ENCODE assay signal across 20 cellular contexts in genomic region chr5:132800545-132800944, GRCh38. TPM values are rescaled to one million over a fixed set of nuclear protein-coding genes. Genes with fewer than 3 reads are reported as not detected.
"Had no signal": no experiment of that assay in that cellular context is flagged by ENCODE, and none has a peak within 500 bp of the region (broad histone marks: within the 10 kb centered on the region; RNA-seq: fewer than 3 reads in every experiment).

No MANE protein-coding gene starts in this region.

- H3K4me1 Mint-ChIP-seq: activated CD4-positive, alpha-beta T cell treated with anti-CD3 and anti-CD28 coated beads for 36 hours; activated naive CD4-positive, alpha-beta T cell treated with anti-CD3 and anti-CD28 coated beads, Interleukin-2, amount 50 U/mL, for 24 hours; immature natural killer cell; naive thymus-derived CD4-positive, alpha-beta T cell; T-helper 17 cell had no signal

- H3K36me3 Mint-ChIP-seq: activated CD4-positive, alpha-beta memory T cell treated with anti-CD3 and anti-CD28 coated beads for 36 hours; activated CD8-positive, alpha-beta memory T cell treated with anti-CD3 and anti-CD28 coated beads, Interleukin-2, amount 10 ng/mL, durations not matched to agents 7 days and 5 days; activated naive CD4-positive, alpha-beta T cell treated with anti-CD3 and anti-CD28 coated beads, Interleukin-2, amount 50 U/mL, for 24 hours; immature natural killer cell; stimulated activated naive B cell treated with anti-CD40 and anti-IgM and Interleukin-4, amounts not matched to agents 10 μg/mL and 1 μg/mL and 100 μg/mL, for 72 hours had no signal

- H3K79me2 ChIP-seq: parathyroid adenoma had no signal

- H3K36me3 ChIP-seq: adrenal gland, cardiac muscle cell, lower lobe of right lung, upper lobe of left lung, WERI-Rb-1 had no signal

- H3K9me3 ChIP-seq: adrenal gland, lower lobe of right lung, mucosa of descending colon, upper lobe of left lung had no signal

- H3K9me3 Mint-ChIP-seq: activated CD4-positive, alpha-beta memory T cell treated with anti-CD3 and anti-CD28 coated beads for 36 hours; activated naive CD4-positive, alpha-beta T cell treated with anti-CD3 and anti-CD28 coated beads, Interleukin-2, amount 50 U/mL, for 24 hours; immature natural killer cell; stimulated activated naive B cell treated with anti-CD40 and anti-IgM and Interleukin-4, amounts not matched to agents 10 μg/mL and 1 μg/mL and 100 μg/mL, for 72 hours had no signal

- DNase-seq: activated CD4-positive, alpha-beta memory T cell treated with anti-CD3 and anti-CD28 coated beads for 36 hours; activated CD4-positive, alpha-beta T cell treated with anti-CD3 and anti-CD28 coated beads for 36 hours; activated CD8-positive, alpha-beta memory T cell treated with anti-CD3 and anti-CD28 coated beads, Interleukin-2, amount 10 ng/mL, durations not matched to agents 7 days and 5 days; activated T-cell treated with anti-CD3 and anti-CD28 coated beads, Interleukin-2, amount 50 U/mL, for 1 hour; adrenal gland; immature natural killer cell; left colon; lower lobe of right lung; mucosa of descending colon; naive thymus-derived CD4-positive, alpha-beta T cell; retina; stimulated activated CD4-positive, alpha-beta T cell treated with anti-CD3 and anti-CD28 coated beads, Interleukin-4, amount 100 ng/mL, for 1 hour; stimulated activated naive B cell treated with anti-CD40 and anti-IgM and Interleukin-4, amounts not matched to agents 10 μg/mL and 1 μg/mL and 100 μg/mL, for 72 hours; T-helper 17 cell; upper lobe of left lung; WERI-Rb-1 had no signal

- H3K27ac ChIP-seq: adrenal gland, cardiac muscle cell, lower lobe of right lung, parathyroid adenoma, upper lobe of left lung, WERI-Rb-1 had no signal

- H3K4me1 ChIP-seq: adrenal gland, lower lobe of right lung, parathyroid adenoma, upper lobe of left lung had no signal

- ATAC-seq: activated CD4-positive, alpha-beta T cell treated with anti-CD3 and anti-CD28 coated beads for 36 hours; activated CD8-positive, alpha-beta memory T cell treated with anti-CD3 and anti-CD28 coated beads, Interleukin-2, amount 10 ng/mL, durations not matched to agents 7 days and 5 days; esophagus mucosa; left colon; lower lobe of right lung; mucosa of descending colon; naive thymus-derived CD4-positive, alpha-beta T cell; stimulated activated naive B cell treated with anti-CD40 and anti-IgM and Interleukin-4, amounts not matched to agents 10 μg/mL and 1 μg/mL and 100 μg/mL, for 72 hours; T-helper 17 cell had no signal

- H3K27ac Mint-ChIP-seq: activated CD4-positive, alpha-beta memory T cell treated with anti-CD3 and anti-CD28 coated beads for 36 hours; activated CD4-positive, alpha-beta T cell treated with anti-CD3 and anti-CD28 coated beads for 36 hours; activated CD8-positive, alpha-beta memory T cell treated with anti-CD3 and anti-CD28 coated beads, Interleukin-2, amount 10 ng/mL, durations not matched to agents 7 days and 5 days; activated naive CD4-positive, alpha-beta T cell treated with anti-CD3 and anti-CD28 coated beads, Interleukin-2, amount 50 U/mL, for 24 hours; immature natural killer cell; naive thymus-derived CD4-positive, alpha-beta T cell; stimulated activated naive B cell treated with anti-CD40 and anti-IgM and Interleukin-4, amounts not matched to agents 10 μg/mL and 1 μg/mL and 100 μg/mL, for 72 hours; T-helper 17 cell had no signal

- H3K27me3 ChIP-seq: adrenal gland, upper lobe of left lung had no signal

- H3K4me3 ChIP-seq: adrenal gland, cardiac muscle cell, lower lobe of right lung, mucosa of descending colon, upper lobe of left lung had no signal

- H3K4me3 Mint-ChIP-seq: activated CD4-positive, alpha-beta memory T cell treated with anti-CD3 and anti-CD28 coated beads for 36 hours; activated CD4-positive, alpha-beta T cell treated with anti-CD3 and anti-CD28 coated beads for 36 hours; activated CD8-positive, alpha-beta memory T cell treated with anti-CD3 and anti-CD28 coated beads, Interleukin-2, amount 10 ng/mL, durations not matched to agents 7 days and 5 days; activated naive CD4-positive, alpha-beta T cell treated with anti-CD3 and anti-CD28 coated beads, Interleukin-2, amount 50 U/mL, for 24 hours; immature natural killer cell; naive thymus-derived CD4-positive, alpha-beta T cell; stimulated activated naive B cell treated with anti-CD40 and anti-IgM and Interleukin-4, amounts not matched to agents 10 μg/mL and 1 μg/mL and 100 μg/mL, for 72 hours; T-helper 17 cell had no signal

- H2AFZ ChIP-seq: parathyroid adenoma had no signal

- H3K9ac ChIP-seq: parathyroid adenoma had no signal

RNA-seq across cellular contexts. Expression of gene SOWAHA, which starts 12.6 kb away (rescaled TPM):
- total RNA-seq: activated CD4-positive, alpha-beta memory T cell treated with anti-CD3 and anti-CD28 coated beads for 36 hours; cardiac muscle cell; T-helper 17 cell had no signal
- polyA plus RNA-seq: cardiac muscle cell; immature natural killer cell; naive thymus-derived CD4-positive, alpha-beta T cell had no signal

RNA-seq across cellular contexts. Expression of gene SHROOM1, which starts 29.9 kb away (rescaled TPM):
- polyA plus RNA-seq: naive thymus-derived CD4-positive, alpha-beta T cell had no signal

RNA-seq across cellular contexts. Expression of gene CCNI2, which starts 53.3 kb away (rescaled TPM):
- total RNA-seq: cardiac muscle cell, esophagus mucosa had no signal
